ENCODE assay signal across 12 cellular contexts in genomic region chrX:101219840-101220191, GRCh38. TPM values are rescaled to one million over a fixed set of nuclear protein-coding genes. Genes with fewer than 3 reads are reported as not detected.
DNase-seq lines count a peak whose midpoint lies in the region; ATAC-seq and TF ChIP-seq lines count a peak whose summit lies in the region.
"Had no signal": no experiment of that assay in that cellular context is flagged by ENCODE, and none has a peak within 500 bp of the region (broad histone marks: within the 10 kb centered on the region; RNA-seq: fewer than 3 reads in every experiment).

No MANE protein-coding gene starts in this region.

- 40% methylated on average over 1 of the region's 6 CpGs; no CpG with 5 or more reads in 1 of the 2 donors for WGBS in gastroesophageal sphincter (ENCODE audit: low coverage in 1 of 2), 2 donors

- no peaks in the 10 kb centered on the region for H3K4me1 ChIP-seq in mucosa of descending colon (ENCODE audit: low read depth)
- H3K4me1 ChIP-seq in gastroesophageal sphincter, result no peaks in the 10 kb centered on the region

- no peak overlapping the region for H3K27ac ChIP-seq in gastroesophageal sphincter
- H3K27ac ChIP-seq: skin epidermis had no signal

- DNase-seq in Ammon's horn (ENCODE audit: low spot score) (peak; percentile 18), HT1080 (ENCODE audit: low read depth) (peak; percentile 69), cardiac fibroblast (ENCODE audit: low read depth in 2 of 2) (peak; percentile 63), mucosa of descending colon (no peak), NCI-H1048 (lab: John Stamatoyannopoulos, UW) (no peak), COR-L47 (lab: John Stamatoyannopoulos, UW) (no peak)
- DNase-seq: stimulated activated naive B cell treated with anti-CD40 and anti-IgM and Interleukin-4, amounts not matched to agents 10 μg/mL and 1 μg/mL and 100 μg/mL, for 72 hours; T-helper 9 cell had no signal

- ATAC-seq in mucosa of descending colon (peak; percentile 44), gastroesophageal sphincter (no peak), HG03378 (IDR thresholded peaks at IDR 0.05; ENCODE audit: unreplicated experiment) (no peak)
- ATAC-seq: left lobe of liver had no signal

- intact Hi-C loops in mucosa of descending colon (cut with DNase I, micrococcal nuclease), result no loop called here

- TF ChIP-seq POLR2A in gastroesophageal sphincter (IDR thresholded peaks at IDR 0.05), result no peak

- no peaks in the 10 kb centered on the region for H3K27me3 ChIP-seq in gastroesophageal sphincter

- TF ChIP-seq CTCF in cardiac fibroblast (IDR thresholded peaks at IDR 0.05; ENCODE audit: low read depth, low read length) (no peak), mucosa of descending colon (IDR thresholded peaks at IDR 0.05) (no peak), gastroesophageal sphincter (IDR thresholded peaks at IDR 0.05) (no peak)

- H3K36me3 ChIP-seq in mucosa of descending colon (ENCODE audit: low read depth) (no peaks in the 10 kb centered on the region), gastroesophageal sphincter (no peaks in the 10 kb centered on the region)

- no peak for TF ChIP-seq EP300 in gastroesophageal sphincter (IDR thresholded peaks at IDR 0.05)

- H3K9me3 ChIP-seq in mucosa of descending colon (no peaks in the 10 kb centered on the region), gastroesophageal sphincter (no peaks in the 10 kb centered on the region)

- H3K4me3 ChIP-seq in cardiac fibroblast (replicated peaks in 1 of 2; ENCODE audit: low read depth in 2 of 2, low read length in 2 of 2), result peak overlapping the region in 1 of 2 donors; percentile 47
- H3K4me3 ChIP-seq in mucosa of descending colon, result no peak overlapping the region
- no peak overlapping the region for H3K4me3 ChIP-seq in gastroesophageal sphincter
- H3K4me3 ChIP-seq: skin epidermis had no signal

RNA-seq across cellular contexts. Expression of gene DRP2, which starts 0.2 kb away (rescaled TPM):
- 7.2 TPM in 2 replicates for total RNA-seq in HT1080 (2014; rRNA removed; shearing (Covaris generic))
- 6.7 and 7.9 TPM in 2 replicates for polyA plus RNA-seq in HT1080 (2015; cell fraction: cytosol; rRNA removed)
- polyA plus RNA-seq in HT1080 (2015; cell fraction: nucleus; rRNA removed), result 23.6 and 24.3 TPM in 2 replicates
- total RNA-seq in mucosa of descending colon (1 to 10 TPM in 1 of 3 donors, under 1 TPM in 2; 0.23 to 6.0 (median 0.70) TPM), gastroesophageal sphincter (under 1 TPM; 0.20 to 0.54 (median 0.31) TPM)
- total RNA-seq: left lobe of liver had no signal

Comparison
In these comparisons a context has a peak if more than half of its experiments do, and no peak if none do; other contexts are left out.
1. DNase-seq: peak in Ammon's horn (single experiment), HT1080 (single experiment) and cardiac fibroblast (2 of 2); none in mucosa of descending colon (0 of 3), NCI-H1048 (single experiment) and COR-L47 (single experiment).